1 cellular context compared by ENCODE assay signal in genomic region chr7:157576415-157576814, GRCh38.
TF ChIP-seq lines count a peak whose summit lies in the region.

No MANE protein-coding gene starts in this region.

TF ChIP-seq in SK-N-SH treated with all-trans-retinoic acid at 6 μM for 48 hours, 23 proteins besides CTCF, POLR2A, EP300 and RAD21 (continued from another document):
- TF ChIP-seq OSR1 (CRISPR knock-in tag; IDR thresholded peaks at IDR 0.05) (no peak), CSRNP3 (CRISPR knock-in tag; IDR thresholded peaks at IDR 0.05) (no peak), GLIS3 (CRISPR knock-in tag; IDR thresholded peaks at IDR 0.05) (no peak), TCF4 (CRISPR knock-in tag; IDR thresholded peaks at IDR 0.05; ENCODE audit: borderline replicate concordance) (no peak), ZFP3 (CRISPR knock-in tag; IDR thresholded peaks at IDR 0.05) (no peak), RARB (CRISPR knock-in tag; IDR thresholded peaks at IDR 0.05) (no peak), CSDC2 (CRISPR knock-in tag; IDR thresholded peaks at IDR 0.05) (no peak), ZNF565 (CRISPR knock-in tag; conservative IDR thresholded peaks at IDR 0.05; ENCODE audit: low read depth) (no peak)
